28 cellular contexts compared by ENCODE assay signal in the genomic region with DNA sequence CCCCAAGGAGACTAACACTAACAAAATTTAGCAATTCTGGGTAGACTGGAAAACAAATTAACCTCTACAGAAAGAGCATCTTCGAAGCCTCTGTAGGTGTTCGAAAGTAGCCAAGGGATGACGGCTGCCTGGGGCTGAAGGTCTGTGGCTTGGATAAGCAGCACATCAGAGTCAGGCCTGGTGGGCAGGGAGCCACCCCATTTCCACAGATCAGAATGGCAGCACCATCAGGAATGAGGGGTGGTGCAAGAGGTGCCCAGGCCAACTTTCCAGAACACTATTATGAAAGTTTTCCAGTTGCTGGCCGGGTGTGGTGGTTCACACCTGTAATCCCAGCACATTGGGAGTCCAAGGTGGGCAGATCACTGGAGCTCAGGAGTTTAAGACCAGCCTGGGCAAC. TPM values are rescaled to one million over a fixed set of nuclear protein-coding genes. Genes with fewer than 3 reads are reported as not detected.
"Had no signal": no experiment of that assay in that cellular context is flagged by ENCODE, and none has a peak within 500 bp of the region (broad histone marks: within the 10 kb centered on the region; RNA-seq: fewer than 3 reads in every experiment).

No MANE protein-coding gene starts in this region.

- H3K4me3 Mint-ChIP-seq: immature natural killer cell; naive thymus-derived CD8-positive, alpha-beta T cell; nephron; neural crest cell; stimulated activated naive B cell treated with anti-CD40 and anti-IgM and Interleukin-4, amounts not matched to agents 10 μg/mL and 1 μg/mL and 100 μg/mL, for 72 hours; type B pancreatic cell had no signal

- DNase-seq: hypothalamus; immature natural killer cell; kidney; left ventricle myocardium superior; lower lobe of right lung; mammary epithelial cell; mesenchymal stem cell; naive thymus-derived CD8-positive, alpha-beta T cell; occipital lobe; stimulated activated CD4-positive, alpha-beta T cell treated with anti-CD3 and anti-CD28 coated beads, Interleukin-12 subunit alpha, Interleukin-12 subunit beta, amount 100 ng/mL, for 4 hours; stimulated activated CD4-positive, alpha-beta T cell treated with anti-CD3 and anti-CD28 coated beads, Interleukin-15, amount 100 ng/mL, for 24 hours; stimulated activated CD4-positive, alpha-beta T cell treated with anti-CD3 and anti-CD28 coated beads, Interleukin-2, amount 100 ng/mL, for 24 hours; stimulated activated CD4-positive, alpha-beta T cell treated with anti-CD3 and anti-CD28 coated beads, Interleukin-4, amount 100 ng/mL, for 1 hour; stimulated activated naive B cell treated with anti-CD40 and anti-IgM and Interleukin-4, amounts not matched to agents 10 μg/mL and 1 μg/mL and 100 μg/mL, for 72 hours; stimulated activated naive CD8-positive, alpha-beta T cell treated with anti-CD3 and anti-CD28 coated beads, Interleukin-15, Interleukin-2, amounts not matched to agents 100 U/mL and 50 U/mL, for 24 hours; stomach; uterus had no signal

- H3K36me3 ChIP-seq: suprapubic skin, uterus had no signal

- H3K9me3 Mint-ChIP-seq: immature natural killer cell; naive thymus-derived CD8-positive, alpha-beta T cell; nephron; neural crest cell; stimulated activated naive B cell treated with anti-CD40 and anti-IgM and Interleukin-4, amounts not matched to agents 10 μg/mL and 1 μg/mL and 100 μg/mL, for 72 hours; type B pancreatic cell had no signal

- H3K4me1 ChIP-seq: lower lobe of right lung, parathyroid adenoma, suprapubic skin, uterus had no signal

- H3K79me2 ChIP-seq: parathyroid adenoma had no signal

- H3K27ac Mint-ChIP-seq: immature natural killer cell; naive thymus-derived CD8-positive, alpha-beta T cell; nephron; stimulated activated naive B cell treated with anti-CD40 and anti-IgM and Interleukin-4, amounts not matched to agents 10 μg/mL and 1 μg/mL and 100 μg/mL, for 72 hours; type B pancreatic cell had no signal

- H3K9me3 ChIP-seq: lower lobe of right lung, neutrophil, right atrium auricular region, stomach, suprapubic skin, tibial nerve, uterus had no signal

- H2AFZ ChIP-seq: parathyroid adenoma had no signal

- H3K4me1 Mint-ChIP-seq: immature natural killer cell; naive thymus-derived CD8-positive, alpha-beta T cell; stimulated activated naive B cell treated with anti-CD40 and anti-IgM and Interleukin-4, amounts not matched to agents 10 μg/mL and 1 μg/mL and 100 μg/mL, for 72 hours had no signal

- H3K4me3 ChIP-seq: lower lobe of right lung, right atrium auricular region, skin epidermis, stomach, suprapubic skin, tibial nerve, uterus had no signal

- H3K36me3 Mint-ChIP-seq: immature natural killer cell; naive thymus-derived CD8-positive, alpha-beta T cell; stimulated activated naive B cell treated with anti-CD40 and anti-IgM and Interleukin-4, amounts not matched to agents 10 μg/mL and 1 μg/mL and 100 μg/mL, for 72 hours had no signal

- H3K27ac ChIP-seq: lower lobe of right lung, neutrophil, parathyroid adenoma, right atrium auricular region, skin epidermis, stomach, suprapubic skin, tibial nerve, uterus had no signal

- H3K27me3 ChIP-seq: neutrophil, right atrium auricular region, stomach, suprapubic skin, tibial nerve, uterus had no signal

- H3K27me3 Mint-ChIP-seq: stimulated activated naive B cell treated with anti-CD40 and anti-IgM and Interleukin-4, amounts not matched to agents 10 μg/mL and 1 μg/mL and 100 μg/mL, for 72 hours; type B pancreatic cell had no signal

- ATAC-seq: left ventricle myocardium superior; lower lobe of right lung; naive thymus-derived CD8-positive, alpha-beta T cell; sciatic nerve; stimulated activated naive B cell treated with anti-CD40 and anti-IgM and Interleukin-4, amounts not matched to agents 10 μg/mL and 1 μg/mL and 100 μg/mL, for 72 hours; stimulated activated naive CD8-positive, alpha-beta T cell treated with anti-CD3 and anti-CD28 coated beads, Interleukin-15, Interleukin-2, amounts not matched to agents 100 U/mL and 50 U/mL, for 24 hours had no signal

- H3K9ac ChIP-seq: parathyroid adenoma had no signal

- FAIRE-seq: islet of Langerhans, kidney had no signal

RNA-seq across cellular contexts. Expression of a gene that starts 57.9 kb away (rescaled TPM):
- total RNA-seq: left ventricle myocardium superior had no signal
- polyA plus RNA-seq: immature natural killer cell had no signal
